8 cellular contexts compared by ENCODE assay signal in genomic region chr2:120109186-120110061, GRCh38.
DNase-seq lines count a peak whose midpoint lies in the region; ATAC-seq, FAIRE-seq and TF ChIP-seq lines count a peak whose summit lies in the region.

No MANE protein-coding gene starts in this region.

- H3K9me3 Mint-ChIP-seq in brain: no peaks in the 10 kb centered on the region

- peak; percentile 86 for FAIRE-seq in H54 (lab: Jason Lieb, UNC)

- H3K4me3 Mint-ChIP-seq in brain: no peak overlapping the region

- H3K36me3 Mint-ChIP-seq in brain: peaks cover 22% of the 10 kb centered on the region

- peaks cover 9% of the 10 kb centered on the region for H3K4me1 Mint-ChIP-seq in brain

- no peaks in the 10 kb centered on the region for H3K27me3 Mint-ChIP-seq in brain

- H3K27ac Mint-ChIP-seq in brain: peak overlapping the region in 1 of 5 experiments; percentile 2

- TF ChIP-seq CTCF in brain (conservative IDR thresholded peaks at IDR 0.05): peak; percentile 47 to 51

- no peak for ATAC-seq in GM18858 (IDR thresholded peaks at IDR 0.05; ENCODE audit: unreplicated experiment)
- no peak for ATAC-seq in GM18870 (IDR thresholded peaks at IDR 0.05; ENCODE audit: unreplicated experiment)
- no peak for ATAC-seq in GM21786 (IDR thresholded peaks at IDR 0.05; ENCODE audit: unreplicated experiment)

- TF ChIP-seq POLR2A in H54 (IDR thresholded peaks at IDR 0.05; ENCODE audit: low read depth, low read length): no peak

- DNase-seq in DMS153 (lab: John Stamatoyannopoulos, UW) (peak; percentile 51), H54 (ENCODE audit: insufficient read length, low spot score) (no peak), NCI-H82 treated with DMSO at 0.1 percent for 48 hours (lab: John Stamatoyannopoulos, UW; ENCODE audit: unreplicated experiment) (peak; percentile 78), kidney tubule cell (ENCODE audit: low spot score) (peak; percentile 34)
